In the genomic region with DNA sequence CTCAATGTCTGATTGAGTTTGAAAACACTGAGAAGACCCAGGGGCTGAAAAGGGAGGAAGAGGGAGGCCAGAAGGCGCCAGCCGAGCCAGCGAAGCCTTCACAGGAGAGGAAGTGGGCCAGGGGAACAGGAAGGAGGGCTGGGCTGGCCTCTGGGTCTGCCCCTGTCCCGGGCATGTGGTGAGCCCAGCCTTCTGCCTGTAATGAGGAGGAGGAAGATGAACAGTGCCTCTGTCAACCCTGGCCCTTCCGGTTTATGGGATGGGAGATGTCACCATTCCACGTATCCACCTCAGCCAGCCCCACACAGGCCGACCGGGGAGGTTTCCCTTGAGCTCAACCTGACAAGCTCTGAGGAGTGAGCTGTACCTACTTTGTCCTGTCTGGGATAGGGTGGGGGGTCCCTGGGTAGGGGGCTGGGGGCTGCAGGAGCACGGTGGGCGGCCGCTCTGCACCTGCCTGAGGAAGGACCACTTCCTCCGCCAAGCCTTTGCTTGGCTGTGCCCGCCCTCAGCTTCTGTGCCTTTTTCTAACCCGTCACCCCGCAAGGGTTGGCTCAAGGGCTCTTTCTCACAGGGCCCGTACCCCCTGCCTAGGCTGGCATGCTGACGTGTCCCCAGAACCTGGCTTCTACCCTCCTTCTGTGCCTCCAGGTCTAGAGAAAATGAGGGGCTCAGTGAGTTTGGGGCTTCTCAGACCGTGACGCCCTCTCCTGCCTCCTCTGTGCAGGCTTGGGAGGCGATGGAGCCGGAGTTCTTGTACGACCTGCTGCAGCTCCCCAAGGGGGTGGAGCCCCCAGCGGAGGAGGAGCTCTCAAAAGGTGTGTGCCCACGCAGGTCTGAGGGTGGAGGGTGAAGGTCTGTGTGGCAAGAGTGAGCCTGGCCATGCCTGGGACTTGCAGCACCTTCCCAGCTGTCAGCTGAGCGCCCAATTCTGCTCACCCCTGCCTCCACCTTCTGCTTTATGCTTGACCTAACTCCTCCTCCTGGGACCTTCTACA, we compare ENCODE assay signal across 2 cellular contexts.
TF ChIP-seq lines count a peak whose summit lies in the region.

No MANE protein-coding gene starts in this region.

TF ChIP-seq in liver, 16 proteins besides CTCF, POLR2A, EP300 and RAD21 (continued from another document):
- TF ChIP-seq, protein P1, sequence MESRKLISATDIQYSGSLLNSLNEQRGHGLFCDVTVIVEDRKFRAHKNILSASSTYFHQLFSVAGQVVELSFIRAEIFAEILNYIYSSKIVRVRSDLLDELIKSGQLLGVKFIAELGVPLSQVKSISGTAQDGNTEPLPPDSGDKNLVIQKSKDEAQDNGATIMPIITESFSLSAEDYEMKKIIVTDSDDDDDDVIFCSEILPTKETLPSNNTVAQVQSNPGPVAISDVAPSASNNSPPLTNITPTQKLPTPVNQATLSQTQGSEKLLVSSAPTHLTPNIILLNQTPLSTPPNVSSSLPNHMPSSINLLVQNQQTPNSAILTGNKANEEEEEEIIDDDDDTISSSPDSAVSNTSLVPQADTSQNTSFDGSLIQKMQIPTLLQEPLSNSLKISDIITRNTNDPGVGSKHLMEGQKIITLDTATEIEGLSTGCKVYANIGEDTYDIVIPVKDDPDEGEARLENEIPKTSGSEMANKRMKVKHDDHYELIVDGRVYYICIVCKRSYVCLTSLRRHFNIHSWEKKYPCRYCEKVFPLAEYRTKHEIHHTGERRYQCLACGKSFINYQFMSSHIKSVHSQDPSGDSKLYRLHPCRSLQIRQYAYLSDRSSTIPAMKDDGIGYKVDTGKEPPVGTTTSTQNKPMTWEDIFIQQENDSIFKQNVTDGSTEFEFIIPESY (IDR thresholded peaks at IDR 0.05): no peak
- TF ChIP-seq JUND (IDR thresholded peaks at IDR 0.05) (no peak), TAF1 (conservative IDR thresholded peaks at IDR 0.05) (no peak), HNF4G (IDR thresholded peaks at IDR 0.05) (no peak), SP1 (IDR thresholded peaks at IDR 0.05) (no peak), NR2F2 (IDR thresholded peaks at IDR 0.05) (no peak), FOXA2 (IDR thresholded peaks at IDR 0.05) (no peak), FOXA1 (IDR thresholded peaks at IDR 0.05) (no peak)
- TF ChIP-seq, protein P2, sequence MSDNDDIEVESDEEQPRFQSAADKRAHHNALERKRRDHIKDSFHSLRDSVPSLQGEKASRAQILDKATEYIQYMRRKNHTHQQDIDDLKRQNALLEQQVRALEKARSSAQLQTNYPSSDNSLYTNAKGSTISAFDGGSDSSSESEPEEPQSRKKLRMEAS (IDR thresholded peaks at IDR 0.05): no peak
- TF ChIP-seq, protein P3, sequence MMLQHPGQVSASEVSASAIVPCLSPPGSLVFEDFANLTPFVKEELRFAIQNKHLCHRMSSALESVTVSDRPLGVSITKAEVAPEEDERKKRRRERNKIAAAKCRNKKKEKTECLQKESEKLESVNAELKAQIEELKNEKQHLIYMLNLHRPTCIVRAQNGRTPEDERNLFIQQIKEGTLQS (IDR thresholded peaks at IDR 0.05): no peak
- TF ChIP-seq, protein P4, sequence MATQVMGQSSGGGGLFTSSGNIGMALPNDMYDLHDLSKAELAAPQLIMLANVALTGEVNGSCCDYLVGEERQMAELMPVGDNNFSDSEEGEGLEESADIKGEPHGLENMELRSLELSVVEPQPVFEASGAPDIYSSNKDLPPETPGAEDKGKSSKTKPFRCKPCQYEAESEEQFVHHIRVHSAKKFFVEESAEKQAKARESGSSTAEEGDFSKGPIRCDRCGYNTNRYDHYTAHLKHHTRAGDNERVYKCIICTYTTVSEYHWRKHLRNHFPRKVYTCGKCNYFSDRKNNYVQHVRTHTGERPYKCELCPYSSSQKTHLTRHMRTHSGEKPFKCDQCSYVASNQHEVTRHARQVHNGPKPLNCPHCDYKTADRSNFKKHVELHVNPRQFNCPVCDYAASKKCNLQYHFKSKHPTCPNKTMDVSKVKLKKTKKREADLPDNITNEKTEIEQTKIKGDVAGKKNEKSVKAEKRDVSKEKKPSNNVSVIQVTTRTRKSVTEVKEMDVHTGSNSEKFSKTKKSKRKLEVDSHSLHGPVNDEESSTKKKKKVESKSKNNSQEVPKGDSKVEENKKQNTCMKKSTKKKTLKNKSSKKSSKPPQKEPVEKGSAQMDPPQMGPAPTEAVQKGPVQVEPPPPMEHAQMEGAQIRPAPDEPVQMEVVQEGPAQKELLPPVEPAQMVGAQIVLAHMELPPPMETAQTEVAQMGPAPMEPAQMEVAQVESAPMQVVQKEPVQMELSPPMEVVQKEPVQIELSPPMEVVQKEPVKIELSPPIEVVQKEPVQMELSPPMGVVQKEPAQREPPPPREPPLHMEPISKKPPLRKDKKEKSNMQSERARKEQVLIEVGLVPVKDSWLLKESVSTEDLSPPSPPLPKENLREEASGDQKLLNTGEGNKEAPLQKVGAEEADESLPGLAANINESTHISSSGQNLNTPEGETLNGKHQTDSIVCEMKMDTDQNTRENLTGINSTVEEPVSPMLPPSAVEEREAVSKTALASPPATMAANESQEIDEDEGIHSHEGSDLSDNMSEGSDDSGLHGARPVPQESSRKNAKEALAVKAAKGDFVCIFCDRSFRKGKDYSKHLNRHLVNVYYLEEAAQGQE (IDR thresholded peaks at IDR 0.05): no peak

TF ChIP-seq in HepG2, 621 proteins besides CTCF, POLR2A, EP300 and RAD21 (continued from another document):
- no peak for TF ChIP-seq NR2C2 (CRISPR knock-in tag; IDR thresholded peaks at IDR 0.05; ENCODE audit: borderline replicate concordance)
